In the genomic region with DNA sequence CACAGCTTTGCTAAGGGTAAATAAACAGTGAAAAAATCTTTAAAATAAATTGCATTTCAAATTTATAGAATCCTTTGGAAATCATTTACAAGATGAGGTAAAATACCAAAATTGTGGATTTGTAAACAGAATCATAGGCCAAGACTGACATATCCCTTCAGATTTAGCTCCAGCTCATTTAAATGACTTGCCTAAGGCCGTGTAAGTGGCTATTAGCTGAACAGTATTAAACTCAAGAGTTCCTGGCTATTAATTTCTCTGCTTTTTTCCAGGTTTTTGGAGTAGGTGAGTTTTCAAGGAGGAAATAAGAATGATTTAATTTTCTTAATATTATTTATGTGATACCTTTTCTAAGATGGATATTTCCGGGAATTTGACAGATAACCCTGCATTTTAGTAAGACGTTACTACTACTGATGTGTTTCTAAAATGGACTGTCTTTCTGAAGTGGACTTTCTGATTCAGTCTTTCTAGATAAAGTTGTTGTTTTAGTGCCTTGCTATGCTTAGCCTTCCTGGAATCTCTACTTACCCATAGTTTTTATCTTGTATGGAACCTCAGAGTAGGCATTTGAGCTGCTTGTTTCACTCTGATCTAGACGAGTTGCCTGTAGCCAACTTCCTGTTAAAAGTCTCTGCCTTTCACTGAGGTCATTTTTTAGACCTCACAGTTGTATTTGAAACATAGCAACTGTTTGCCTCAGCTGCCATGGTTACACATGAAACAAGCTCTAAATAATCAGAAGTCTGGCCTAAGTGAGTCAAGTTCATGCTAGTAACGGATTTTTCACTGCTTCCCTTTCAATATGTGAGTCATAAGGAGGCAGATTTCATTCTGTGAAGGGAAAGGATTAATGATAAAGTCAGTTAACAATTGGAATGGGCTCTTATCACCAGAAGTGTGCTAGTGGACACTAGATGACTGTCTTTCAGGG, we compare ENCODE assay signal across 8 cellular contexts.
A peak's percentile ranks its signal among the peaks of the same experiment; 100 is the strongest.
DNase-seq lines count a peak whose midpoint lies in the region; ATAC-seq and TF ChIP-seq lines count a peak whose summit lies in the region.

No MANE protein-coding gene starts in this region.

- peak; percentile 85 for DNase-seq in GM12865 (ENCODE audit: low read depth)
- peak; percentile 76 for DNase-seq in Karpas-422
- peak; percentile 53 for DNase-seq in activated CD8-positive, alpha-beta memory T cell treated with anti-CD3 and anti-CD28 coated beads, Interleukin-2, amount 50 U/mL, for 1 hour (ENCODE audit: extremely low read depth)
- peak; percentile 99 for DNase-seq in fibroblast of peridontal ligament (ENCODE audit: extremely low read depth)
- peak; percentile 50 for DNase-seq in pons (ENCODE audit: low spot score)
- DNase-seq in NCI-H1105 (lab: John Stamatoyannopoulos, UW) = no peak
- no peak for DNase-seq in WERI-Rb-1

- H3K9ac ChIP-seq in Karpas-422 (ENCODE audit: low read length) = peak overlapping the region; percentile 2; the same call in 1 of the 2 replicates

- peak overlapping the region; percentile 39 for H3K4me2 ChIP-seq in Karpas-422 (ENCODE audit: low read depth, low read length, poor library complexity, severe bottlenecking)

- no peak overlapping the region for H3K4me3 ChIP-seq in GM12865 (ENCODE audit: low read depth, low read length)
- H3K4me3 ChIP-seq in Karpas-422 (ENCODE audit: low read length) = no peak overlapping the region
- no peak overlapping the region for H3K4me3 ChIP-seq in WERI-Rb-1 (ENCODE audit: low read depth, low read length)

- peak overlapping the region; percentile 66 for H3K27ac ChIP-seq in Karpas-422 (ENCODE audit: low read length)
- no peak overlapping the region for H3K27ac ChIP-seq in WERI-Rb-1

- no peak overlapping the region for H2AFZ ChIP-seq in Karpas-422 (ENCODE audit: low read length)

- no peaks in the 10 kb centered on the region for H3K27me3 ChIP-seq in Karpas-422 (ENCODE audit: low read length)
- H3K27me3 ChIP-seq in WERI-Rb-1 (ENCODE audit: insufficient read depth, low read depth, severe bottlenecking) = no peaks in the 10 kb centered on the region

- H3K9me2 ChIP-seq in Karpas-422 (replicated peaks; ENCODE audit: insufficient read depth, low read length) = no peaks in the 10 kb centered on the region

- H3K36me3 ChIP-seq in Karpas-422 (ENCODE audit: insufficient read depth, low read length) (peaks cover 31% of the 10 kb centered on the region), WERI-Rb-1 (peaks cover 96% of the 10 kb centered on the region)

- 0 out of 2 replicates have a peak, but pooled peaks cover 3% of the 10 kb centered on the region for H3K79me2 ChIP-seq in Karpas-422 (ENCODE audit: low read length)

- TF ChIP-seq CTCF in GM12865 (IDR thresholded peaks at IDR 0.05; ENCODE audit: insufficient read depth, low read depth, low read length, missing control alignments) (no peak), WERI-Rb-1 (IDR thresholded peaks at IDR 0.05; ENCODE audit: low read depth, low read length) (no peak)

- peaks cover 23% of the 10 kb centered on the region for H3K4me1 ChIP-seq in Karpas-422 (ENCODE audit: low read length)

- H3K9me3 ChIP-seq in Karpas-422 (ENCODE audit: low read length) (no peaks in the 10 kb centered on the region), WERI-Rb-1 (ENCODE audit: severe bottlenecking) (no peaks in the 10 kb centered on the region)

- ATAC-seq in GM21786 (IDR thresholded peaks at IDR 0.05; ENCODE audit: unreplicated experiment) = peak; percentile 93

- no peaks in the 10 kb centered on the region for H4K20me1 ChIP-seq in Karpas-422 (ENCODE audit: insufficient read depth, low read depth, low read length)

Comparison
In these comparisons a context has a peak if more than half of its experiments do, and no peak if none do; other contexts are left out.
1. DNase-seq: peak in GM12865 (single experiment), Karpas-422 (single experiment), activated CD8-positive, alpha-beta memory T cell treated with anti-CD3 and anti-CD28 coated beads, Interleukin-2, amount 50 U/mL, for 1 hour (single experiment), fibroblast of peridontal ligament (single experiment) and pons (single experiment); none in NCI-H1105 (single experiment) and WERI-Rb-1 (single experiment).